Comparison of ENCODE assay signal across 1 cellular context in the genomic region with DNA sequence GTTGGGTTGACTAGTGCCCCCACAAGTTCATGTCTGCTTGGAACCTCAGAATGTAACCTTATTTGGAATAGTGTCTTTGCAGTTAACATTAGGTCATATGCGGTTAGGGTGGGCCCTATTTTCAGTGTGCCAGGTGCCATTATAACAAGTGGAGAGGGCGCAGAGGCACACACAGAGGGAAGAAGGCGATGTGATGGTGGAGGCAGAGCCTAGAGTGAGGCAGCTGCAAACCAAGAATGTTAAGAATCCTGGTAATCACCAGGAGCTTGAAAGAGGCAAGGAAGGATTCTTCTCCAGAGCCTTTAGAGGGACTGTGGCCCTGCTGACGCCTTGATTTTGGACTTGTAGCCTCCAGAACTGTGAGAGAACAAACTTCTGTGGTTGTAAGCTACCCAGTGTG.
TF ChIP-seq lines count a peak whose summit lies in the region.

No MANE protein-coding gene starts in this region.

TF ChIP-seq in IMR-90, 13 proteins besides CTCF, POLR2A, EP300 and RAD21 (continued from another document):
- TF ChIP-seq, protein P1, sequence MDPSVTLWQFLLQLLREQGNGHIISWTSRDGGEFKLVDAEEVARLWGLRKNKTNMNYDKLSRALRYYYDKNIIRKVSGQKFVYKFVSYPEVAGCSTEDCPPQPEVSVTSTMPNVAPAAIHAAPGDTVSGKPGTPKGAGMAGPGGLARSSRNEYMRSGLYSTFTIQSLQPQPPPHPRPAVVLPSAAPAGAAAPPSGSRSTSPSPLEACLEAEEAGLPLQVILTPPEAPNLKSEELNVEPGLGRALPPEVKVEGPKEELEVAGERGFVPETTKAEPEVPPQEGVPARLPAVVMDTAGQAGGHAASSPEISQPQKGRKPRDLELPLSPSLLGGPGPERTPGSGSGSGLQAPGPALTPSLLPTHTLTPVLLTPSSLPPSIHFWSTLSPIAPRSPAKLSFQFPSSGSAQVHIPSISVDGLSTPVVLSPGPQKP (IDR thresholded peaks at IDR 0.05; ENCODE audit: borderline replicate concordance, low read depth, low read length) = no peak
- no peak for TF ChIP-seq FOS (IDR thresholded peaks at IDR 0.05; ENCODE audit: low read depth, low read length)
- no peak for TF ChIP-seq MXI1 (IDR thresholded peaks at IDR 0.05; ENCODE audit: borderline replicate concordance, low read depth, low read length)
- TF ChIP-seq, protein P2, sequence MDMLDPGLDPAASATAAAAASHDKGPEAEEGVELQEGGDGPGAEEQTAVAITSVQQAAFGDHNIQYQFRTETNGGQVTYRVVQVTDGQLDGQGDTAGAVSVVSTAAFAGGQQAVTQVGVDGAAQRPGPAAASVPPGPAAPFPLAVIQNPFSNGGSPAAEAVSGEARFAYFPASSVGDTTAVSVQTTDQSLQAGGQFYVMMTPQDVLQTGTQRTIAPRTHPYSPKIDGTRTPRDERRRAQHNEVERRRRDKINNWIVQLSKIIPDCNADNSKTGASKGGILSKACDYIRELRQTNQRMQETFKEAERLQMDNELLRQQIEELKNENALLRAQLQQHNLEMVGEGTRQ (IDR thresholded peaks at IDR 0.05; ENCODE audit: low read depth, low read length) = no peak
- no peak for TF ChIP-seq NFE2L2 (IDR thresholded peaks at IDR 0.05; ENCODE audit: low read depth, low read length)
